Comparison of ENCODE assay signal across 1 cellular context in the genomic region with DNA sequence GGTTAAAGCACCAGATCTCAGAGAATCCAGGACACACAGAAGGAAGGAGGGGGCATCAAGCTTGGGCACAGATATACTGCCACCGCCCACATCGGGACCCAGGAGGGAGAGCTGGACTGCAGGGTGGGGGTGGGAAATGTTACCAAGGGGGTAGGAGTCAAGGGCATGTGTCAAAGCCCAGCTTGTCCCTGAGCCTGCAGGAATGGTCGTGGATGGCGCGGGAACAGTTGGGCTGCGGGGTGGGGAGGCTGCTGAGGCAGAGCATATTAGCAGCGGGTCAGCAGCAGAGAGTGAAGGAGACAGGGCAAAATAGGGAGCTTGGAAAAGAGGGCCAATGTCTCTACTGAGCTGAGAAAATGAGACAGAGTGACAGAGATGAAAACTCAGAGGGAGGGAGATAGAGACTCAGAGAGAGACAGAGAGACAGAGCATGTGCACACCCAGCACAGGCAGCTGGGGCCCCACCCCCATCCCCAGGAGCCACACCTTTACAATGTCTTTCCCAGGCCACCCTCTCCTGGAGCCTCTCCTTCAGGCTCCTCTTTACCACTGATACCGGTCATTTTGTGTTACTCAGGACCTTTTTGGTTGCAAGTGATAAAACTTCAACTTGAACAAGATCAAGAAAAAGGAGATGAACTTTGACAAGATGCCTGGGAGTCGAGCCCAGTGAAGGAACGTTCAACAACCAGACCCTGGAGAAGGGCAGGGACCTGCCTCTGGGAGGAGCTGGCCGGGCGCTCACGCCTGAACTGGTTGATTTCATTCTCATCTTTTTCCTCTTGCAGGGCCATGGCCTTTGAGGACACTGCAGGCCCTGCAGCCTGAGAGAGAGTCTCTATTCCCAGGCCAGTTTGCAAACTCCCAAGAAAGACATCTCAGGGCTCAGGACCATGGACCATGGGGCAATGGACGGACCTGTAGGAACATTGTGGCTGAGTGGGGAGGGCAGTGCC.
TF ChIP-seq lines count a peak whose summit lies in the region.

No MANE protein-coding gene starts in this region.

TF ChIP-seq in SK-N-SH, 30 proteins besides CTCF, POLR2A, EP300 and RAD21:
- no peak for TF ChIP-seq NFIC (IDR thresholded peaks at IDR 0.05; ENCODE audit: borderline replicate concordance)
- peak; percentile 2 for TF ChIP-seq CHD2 (IDR thresholded peaks at IDR 0.05; ENCODE audit: low read length, partially characterized antibody)
